In genomic region chr1:3393987-3394920, GRCh38 we compare ENCODE assay signal across 1 cellular context.
TF ChIP-seq lines count a peak whose summit lies in the region.

No MANE protein-coding gene starts in this region.

TF ChIP-seq in HEK293, 187 proteins besides CTCF, POLR2A, EP300 and RAD21 (continued from another document):
- TF ChIP-seq ZNF280D (tag by site-specific recombination; IDR thresholded peaks at IDR 0.05) (no peak), KLF1 (tag by site-specific recombination; IDR thresholded peaks at IDR 0.05) (peak; percentile 84), ZNF19 (tag by site-specific recombination; IDR thresholded peaks at IDR 0.05; ENCODE audit: low read depth) (no peak), KLF8 (tag by site-specific recombination; IDR thresholded peaks at IDR 0.05) (0 out of 2 replicates have a peak, but pooled peaks have one; percentile 29), EGR2 (tag by site-specific recombination; IDR thresholded peaks at IDR 0.05; ENCODE audit: low read depth) (peak; percentile 27; the same call in 1 of the 2 replicates)
TF ChIP-seq in HEK293: peak in this region for 11.
